ENCODE assay signal across 1 cellular context in the genomic region with DNA sequence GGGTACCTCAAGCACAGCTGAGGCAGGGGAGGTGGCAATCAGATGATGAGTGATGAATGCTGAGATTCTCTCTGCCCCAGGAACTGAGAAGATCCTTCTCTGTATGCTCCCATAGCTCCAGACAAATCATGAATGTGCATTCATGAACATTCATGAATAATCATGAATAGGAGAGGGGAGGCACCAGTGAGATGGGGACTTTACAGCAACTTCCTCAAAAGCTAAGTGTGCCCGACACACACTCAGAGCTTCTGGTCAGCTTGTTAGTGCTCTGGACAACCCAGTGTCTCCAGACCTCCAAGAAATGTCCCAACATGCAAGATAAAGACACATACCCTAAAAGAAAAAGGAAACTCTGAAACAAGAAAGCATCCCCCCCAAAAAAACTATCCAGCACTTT.
TF ChIP-seq lines count a peak whose summit lies in the region.

No MANE protein-coding gene starts in this region.

TF ChIP-seq in IMR-90, 13 proteins besides CTCF, POLR2A, EP300 and RAD21:
- TF ChIP-seq MAZ (IDR thresholded peaks at IDR 0.05; ENCODE audit: borderline replicate concordance, low read depth, low read length): no peak
- TF ChIP-seq BHLHE40 (IDR thresholded peaks at IDR 0.05; ENCODE audit: low read depth, low read length): no peak
- TF ChIP-seq, protein P1, sequence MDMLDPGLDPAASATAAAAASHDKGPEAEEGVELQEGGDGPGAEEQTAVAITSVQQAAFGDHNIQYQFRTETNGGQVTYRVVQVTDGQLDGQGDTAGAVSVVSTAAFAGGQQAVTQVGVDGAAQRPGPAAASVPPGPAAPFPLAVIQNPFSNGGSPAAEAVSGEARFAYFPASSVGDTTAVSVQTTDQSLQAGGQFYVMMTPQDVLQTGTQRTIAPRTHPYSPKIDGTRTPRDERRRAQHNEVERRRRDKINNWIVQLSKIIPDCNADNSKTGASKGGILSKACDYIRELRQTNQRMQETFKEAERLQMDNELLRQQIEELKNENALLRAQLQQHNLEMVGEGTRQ (IDR thresholded peaks at IDR 0.05; ENCODE audit: low read depth, low read length): no peak
- no peak for TF ChIP-seq NFE2L2 (IDR thresholded peaks at IDR 0.05; ENCODE audit: low read depth, low read length)
- no peak for TF ChIP-seq CHD1 (IDR thresholded peaks at IDR 0.05; ENCODE audit: low read depth, low read length)
- no peak for TF ChIP-seq FOS (IDR thresholded peaks at IDR 0.05; ENCODE audit: low read depth, low read length)
- no peak for TF ChIP-seq RCOR1 (IDR thresholded peaks at IDR 0.05; ENCODE audit: insufficient replicate concordance, low read length)
- no peak for TF ChIP-seq RFX5 (IDR thresholded peaks at IDR 0.05; ENCODE audit: low read depth, low read length)
- no peak for TF ChIP-seq MXI1 (IDR thresholded peaks at IDR 0.05; ENCODE audit: borderline replicate concordance, low read depth, low read length)
- TF ChIP-seq, protein P2, sequence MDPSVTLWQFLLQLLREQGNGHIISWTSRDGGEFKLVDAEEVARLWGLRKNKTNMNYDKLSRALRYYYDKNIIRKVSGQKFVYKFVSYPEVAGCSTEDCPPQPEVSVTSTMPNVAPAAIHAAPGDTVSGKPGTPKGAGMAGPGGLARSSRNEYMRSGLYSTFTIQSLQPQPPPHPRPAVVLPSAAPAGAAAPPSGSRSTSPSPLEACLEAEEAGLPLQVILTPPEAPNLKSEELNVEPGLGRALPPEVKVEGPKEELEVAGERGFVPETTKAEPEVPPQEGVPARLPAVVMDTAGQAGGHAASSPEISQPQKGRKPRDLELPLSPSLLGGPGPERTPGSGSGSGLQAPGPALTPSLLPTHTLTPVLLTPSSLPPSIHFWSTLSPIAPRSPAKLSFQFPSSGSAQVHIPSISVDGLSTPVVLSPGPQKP (IDR thresholded peaks at IDR 0.05; ENCODE audit: borderline replicate concordance, low read depth, low read length): no peak
- no peak for TF ChIP-seq CEBPB (IDR thresholded peaks at IDR 0.05; ENCODE audit: low read depth, low read length)
- no peak for TF ChIP-seq MAFK (IDR thresholded peaks at IDR 0.05; ENCODE audit: low read depth, low read length)
- no peak for TF ChIP-seq SMC3 (IDR thresholded peaks at IDR 0.05; ENCODE audit: low read depth, low read length)
